ENCODE assay signal across 8 cellular contexts in the genomic region with DNA sequence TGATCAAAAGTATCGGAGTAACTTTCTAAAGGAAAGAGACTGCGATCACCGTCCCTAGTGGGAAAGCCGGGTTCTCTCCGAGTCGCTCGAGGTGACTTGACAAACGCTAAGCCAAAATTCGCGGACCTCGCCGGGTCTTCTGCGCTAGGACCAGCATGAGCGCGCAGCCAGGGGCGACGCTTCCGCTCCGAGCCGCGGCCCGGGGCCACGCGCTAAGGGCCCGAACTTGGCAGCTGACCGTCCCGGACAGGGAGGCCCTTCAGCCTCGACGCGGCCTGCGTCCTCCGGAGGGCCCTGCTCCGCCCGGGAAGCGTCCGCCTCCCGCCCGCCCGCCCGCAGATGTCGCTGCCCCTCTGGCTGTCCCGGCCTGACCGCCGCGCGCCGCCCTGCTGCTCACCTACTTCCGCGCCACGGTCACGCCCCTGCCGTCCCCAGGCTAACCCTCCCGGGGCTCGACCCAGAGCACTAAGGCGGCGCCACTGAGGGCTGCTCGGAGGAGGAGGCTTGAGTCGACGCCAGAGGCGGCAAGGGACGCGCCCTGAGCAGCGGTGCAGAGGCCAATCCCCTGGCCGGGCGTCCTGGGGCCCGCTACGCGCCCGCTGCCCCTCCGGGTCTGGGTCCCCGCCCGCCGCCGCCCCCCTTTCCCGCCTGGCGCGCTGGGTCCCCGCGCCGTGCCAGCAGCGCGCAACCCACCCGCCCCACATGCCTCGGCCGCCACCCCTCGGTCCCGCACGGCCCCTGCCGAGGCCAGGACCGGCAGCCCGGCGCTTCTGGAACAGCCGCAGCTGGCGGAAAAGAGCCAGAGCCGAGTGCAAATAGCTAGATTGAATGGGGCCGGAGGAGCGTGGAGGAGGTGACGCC. TPM values are rescaled to one million over a fixed set of nuclear protein-coding genes. Genes with fewer than 3 reads are reported as not detected.
DNase-seq lines count a peak whose midpoint lies in the region; ATAC-seq and TF ChIP-seq lines count a peak whose summit lies in the region.

No MANE protein-coding gene starts in this region.

- peaks cover 23% of the 10 kb centered on the region for H3K36me3 ChIP-seq in OCI-LY3 (replicated peaks; ENCODE audit: low read depth, low read length)
- peaks cover 0 to 6% (median 2%) of the 10 kb centered on the region in 4 donors for H3K36me3 ChIP-seq in esophagus muscularis mucosa

- H3K4me3 Mint-ChIP-seq in naive thymus-derived CD8-positive, alpha-beta T cell = peak overlapping the region in 9 of 10 donors; percentile 79 to 87 (median 84)

- H3K27me3 Mint-ChIP-seq in naive thymus-derived CD8-positive, alpha-beta T cell = no peaks in the 10 kb centered on the region

- H3K27me3 ChIP-seq in OCI-LY3 (ENCODE audit: low read depth, low read length) = peaks cover 3% of the 10 kb centered on the region; the same call in 1 of the 2 replicates
- H3K27me3 ChIP-seq in esophagus muscularis mucosa = no peaks in the 10 kb centered on the region

- peak overlapping the region; percentile 79 for H3K4me2 ChIP-seq in OCI-LY3 (ENCODE audit: low read length)

- H3K4me3 ChIP-seq in OCI-LY3 (ENCODE audit: low read length) = peak overlapping the region; percentile 84
- peak overlapping the region; percentile 63 to 91 (median 70) for H3K4me3 ChIP-seq in esophagus muscularis mucosa

- peak overlapping the region; percentile 87 for H3K27ac ChIP-seq in OCI-LY3 (ENCODE audit: low read length)
- peak overlapping the region; percentile 93 to 99 (median 98) for H3K27ac ChIP-seq in esophagus muscularis mucosa (replicated peaks in 1 of 4)

- POLR2A ChIA-PET in naive thymus-derived CD8-positive, alpha-beta T cell (lab: Charles Lee) = interaction anchor here (0.6 to 4.4 kb wide), 9 partner anchors 13 to 53 kb away, joined by 3 to 35 read pairs (median 8); no protein-coding TSS in a partner anchor

- peak overlapping the region in 6 of 10 donors; percentile 49 to 94 (median 76) for H3K27ac Mint-ChIP-seq in naive thymus-derived CD8-positive, alpha-beta T cell

- peak; percentile 47 for ATAC-seq in GM19397 (IDR thresholded peaks at IDR 0.05; ENCODE audit: unreplicated experiment)
- peak; percentile 26 for ATAC-seq in HG03565 (IDR thresholded peaks at IDR 0.05; ENCODE audit: unreplicated experiment)
- ATAC-seq in naive thymus-derived CD8-positive, alpha-beta T cell = peak; percentile 19 to 40

- no peak for TF ChIP-seq EP300 in esophagus muscularis mucosa (IDR thresholded peaks at IDR 0.05)

- H2AFZ ChIP-seq in OCI-LY3 (ENCODE audit: low read depth, low read length) = peak overlapping the region; percentile 50; the same call in 1 of the 2 replicates

- no peaks in the 10 kb centered on the region for H3K9me3 Mint-ChIP-seq in naive thymus-derived CD8-positive, alpha-beta T cell

- TF ChIP-seq CTCF in OCI-LY3 (IDR thresholded peaks at IDR 0.05; ENCODE audit: low read depth, low read length) (peak; percentile 41), esophagus muscularis mucosa (IDR thresholded peaks at IDR 0.05) (peak in 2 of 3 experiments; percentile 13 to 34)

- H3K9ac ChIP-seq in OCI-LY3 (ENCODE audit: low read length) = peak overlapping the region; percentile 90

- H3K4me1 ChIP-seq in OCI-LY3 (ENCODE audit: low read length) = peaks cover 36% of the 10 kb centered on the region
- peaks cover 20 to 41% (median 35%) of the 10 kb centered on the region in 4 donors for H3K4me1 ChIP-seq in esophagus muscularis mucosa

- H3K9me3 ChIP-seq in OCI-LY3 (ENCODE audit: insufficient read depth, low read length) (no peaks in the 10 kb centered on the region), esophagus muscularis mucosa (no peaks in the 10 kb centered on the region)

- H4K20me1 ChIP-seq in OCI-LY3 (ENCODE audit: insufficient read depth, low read length) = peaks cover 28% of the 10 kb centered on the region

- peaks cover 0 to 13% (median 10%) of the 10 kb centered on the region in 3 donors for H3K36me3 Mint-ChIP-seq in naive thymus-derived CD8-positive, alpha-beta T cell

- peak; percentile 76 for DNase-seq in CMK (ENCODE audit: low read depth)
- DNase-seq in activated T-cell treated with anti-CD3 and anti-CD28 coated beads for 48 hours (ENCODE audit: low read depth) = peak; percentile 80
- DNase-seq in esophagus muscularis mucosa (ENCODE audit: extremely low spot score) = peak; percentile 94
- peak; percentile 57 to 86 (median 69) for DNase-seq in naive thymus-derived CD8-positive, alpha-beta T cell
- DNase-seq in stimulated activated naive CD4-positive, alpha-beta T cell (lab: John Stamatoyannopoulos, UW) = peak; percentile 58 to 79 (median 73)

- H3K4me1 Mint-ChIP-seq in naive thymus-derived CD8-positive, alpha-beta T cell = peaks cover 3 to 22% (median 11%) of the 10 kb centered on the region in 4 donors

- no peak for TF ChIP-seq POLR2A in esophagus muscularis mucosa (IDR thresholded peaks at IDR 0.05; ENCODE audit: low read depth)

- intact Hi-C loops in esophagus muscularis mucosa (cut with DNase I) = loop anchor here (10.0 kb wide), 2 partner anchors 128 to 268 kb away; no protein-coding TSS in a partner anchor

- peaks cover 40% of the 10 kb centered on the region for H3K79me2 ChIP-seq in OCI-LY3 (ENCODE audit: low read length)

- 5% methylated on average over 4 of the region's 98 CpGs for WGBS in esophagus muscularis mucosa

RNA-seq across cellular contexts. Expression of gene DUSP10, which starts 0.9 kb away (rescaled TPM):
- total RNA-seq in esophagus muscularis mucosa = 10 to 100 TPM in 2 of 4 donors, 1 to 10 TPM in 2; 5.5 to 13.1 (median 8.6) TPM
- 1 to 10 TPM; 2.7 to 4.2 TPM for total RNA-seq in naive thymus-derived CD8-positive, alpha-beta T cell
- 1 to 10 TPM; 1.4 to 4.4 (median 2.5) TPM for polyA plus RNA-seq in naive thymus-derived CD8-positive, alpha-beta T cell

Comparison
In these comparisons a context has a peak if more than half of its experiments do, and no peak if none do; other contexts are left out.
1. Peak in every context shown above with its lines: DNase-seq, ATAC-seq, H3K4me3 ChIP-seq and H3K27ac ChIP-seq.